ENCODE assay signal across 26 cellular contexts in genomic region chr4:10016169-10016568, GRCh38.
"Had no signal": no experiment of that assay in that cellular context is flagged by ENCODE, and none has a peak within 500 bp of the region (broad histone marks: within the 10 kb centered on the region; RNA-seq: fewer than 3 reads in every experiment).

No MANE protein-coding gene starts in this region.

- H3K36me3 ChIP-seq: stomach, suprapubic skin, thoracic aorta, thyroid gland, tibial artery, tibial nerve, transverse colon, upper lobe of left lung, upper lobe of right lung, uterus, vagina had no signal

- FAIRE-seq: urothelium cell line had no signal

- H3K27ac ChIP-seq: stomach, suprapubic skin, testis, thoracic aorta, thyroid gland, tibial artery, tibial nerve, transverse colon, upper lobe of left lung, upper lobe of right lung, uterus, vagina had no signal

- H3K27me3 ChIP-seq: stomach, suprapubic skin, testis, thyroid gland, tibial artery, tibial nerve, transverse colon, upper lobe of left lung, upper lobe of right lung, uterus, vagina had no signal

- H3K9me3 ChIP-seq: stomach, suprapubic skin, testis, thoracic aorta, thyroid gland, tibial artery, tibial nerve, transverse colon, upper lobe of left lung, upper lobe of right lung, uterus, vagina had no signal

- DNase-seq: stimulated activated CD4-positive, alpha-beta T cell treated with anti-CD3 and anti-CD28 coated beads, Interleukin-2, amount 100 ng/mL, for 48 hours; stimulated activated CD4-positive, alpha-beta T cell treated with anti-CD3 and anti-CD28 coated beads, Interleukin-4, amount 100 ng/mL, for 1 hour; stimulated activated CD4-positive, alpha-beta T cell treated with anti-CD3 and anti-CD28 coated beads, Interleukin-4, amount 100 ng/mL, for 24 hours; stimulated activated CD4-positive, alpha-beta T cell treated with anti-CD3 and anti-CD28 coated beads, Interleukin-4, amount 100 ng/mL, for 4 hours; stimulated activated CD8-positive, alpha-beta memory T cell treated with anti-CD3 and anti-CD28 coated beads, Interleukin-4, amount 100 ng/mL, for 48 hours; stimulated activated naive B cell treated with anti-CD40 and anti-IgM and Interleukin-4, amounts not matched to agents 10 μg/mL and 1 μg/mL and 100 μg/mL, for 72 hours; stimulated activated naive CD4-positive, alpha-beta T cell; stimulated activated naive CD4-positive, alpha-beta T cell treated with Interleukin-2 at 50 U/mL for 16 hours; stimulated activated naive CD8-positive, alpha-beta T cell treated with anti-CD3 and anti-CD28 coated beads, Interleukin-15, amount 100 ng/mL, for 72 hours; stimulated activated naive CD8-positive, alpha-beta T cell treated with anti-CD3 and anti-CD28 coated beads, Interleukin-15, Interleukin-2, amounts not matched to agents 100 U/mL and 50 U/mL, for 24 hours; stomach; substantia nigra; testis; thyroid gland; tibial artery; transverse colon; upper lobe of left lung; upper lobe of right lung; uterus had no signal

- H3K4me3 ChIP-seq: stomach, suprapubic skin, testis, thoracic aorta, thyroid gland, tibial artery, tibial nerve, transverse colon, upper lobe of left lung, upper lobe of right lung, uterus, vagina had no signal

- ATAC-seq: stimulated activated effector memory CD8-positive, alpha-beta T cell treated with anti-CD3 and anti-CD28 coated beads, Interleukin-12 subunit alpha, Interleukin-12 subunit beta, amount 100 ng/mL, for 72 hours; stimulated activated memory B cell treated with anti-CD40 and anti-IgM and Interleukin-4, amounts not matched to agents 10 μg/mL and 1 μg/mL and 100 μg/mL, for 72 hours; stimulated activated naive B cell treated with anti-CD40 and anti-IgM and Interleukin-4, amounts not matched to agents 10 μg/mL and 1 μg/mL and 100 μg/mL, for 72 hours; stimulated activated naive CD8-positive, alpha-beta T cell treated with anti-CD3 and anti-CD28 coated beads, Interleukin-15, amount 100 ng/mL, for 72 hours; stimulated activated naive CD8-positive, alpha-beta T cell treated with anti-CD3 and anti-CD28 coated beads, Interleukin-15, Interleukin-2, amounts not matched to agents 100 U/mL and 50 U/mL, for 24 hours; upper lobe of right lung had no signal
